In the genomic region with DNA sequence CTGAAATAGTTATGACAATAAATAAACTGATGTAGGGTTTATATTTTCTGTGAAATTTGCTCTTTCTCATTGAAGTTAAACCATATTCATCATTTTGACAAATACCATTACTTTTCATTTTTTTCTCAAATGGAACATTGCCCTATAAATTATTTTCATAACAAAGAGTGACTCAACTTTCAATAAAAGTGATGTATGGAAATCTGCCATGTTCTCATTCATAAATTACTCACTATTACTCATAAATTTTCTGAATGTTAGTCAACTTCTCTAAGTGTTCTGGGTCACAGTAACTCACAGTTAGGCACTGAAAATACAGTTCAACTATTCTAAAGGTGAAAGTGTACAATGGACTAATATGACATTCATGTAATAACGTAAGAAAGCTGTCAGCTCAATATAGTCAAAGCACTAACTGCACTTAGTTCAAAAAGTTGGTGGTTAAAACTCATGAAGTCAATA, we compare ENCODE assay signal across 1 cellular context.
A peak's percentile ranks its signal among the peaks of the same experiment; 100 is the strongest.
TF ChIP-seq lines count a peak whose summit lies in the region.

No MANE protein-coding gene starts in this region.

TF ChIP-seq in SK-N-SH, 30 proteins besides CTCF, POLR2A, EP300 and RAD21 (continued from another document):
- TF ChIP-seq TAF1 (IDR thresholded peaks at IDR 0.05; ENCODE audit: borderline replicate concordance, low read depth, low read length) (no peak), JUND (IDR thresholded peaks at IDR 0.05) (peak; percentile 88), YY1 (IDR thresholded peaks at IDR 0.05; ENCODE audit: low read depth) (peak; percentile 53; the same call in 1 of the 2 replicates), TEAD4 (IDR thresholded peaks at IDR 0.05; ENCODE audit: borderline replicate concordance, insufficient read depth) (peak; percentile 54; the same call in 1 of the 2 replicates), USF1 (IDR thresholded peaks at IDR 0.05; ENCODE audit: borderline replicate concordance, low read depth) (no peak), POLR2AphosphoS5 (IDR thresholded peaks at IDR 0.05; ENCODE audit: low read depth, low read length) (peak; percentile 31; the same call in 1 of the 2 replicates), NRF1 (IDR thresholded peaks at IDR 0.05; ENCODE audit: low read depth, low read length) (no peak), RCOR1 (IDR thresholded peaks at IDR 0.05; ENCODE audit: low read length) (no peak), FOSL2 (IDR thresholded peaks at IDR 0.05; ENCODE audit: borderline replicate concordance, low read depth) (peak; percentile 90), FOXJ3 (CRISPR knock-in tag; IDR thresholded peaks at IDR 0.05) (no peak), NFIC (IDR thresholded peaks at IDR 0.05; ENCODE audit: borderline replicate concordance) (peak; percentile 46; the same call in 1 of the 2 replicates), TCF12 (IDR thresholded peaks at IDR 0.05) (peak; percentile 48), SIN3A (IDR thresholded peaks at IDR 0.05; ENCODE audit: borderline replicate concordance, low read depth, low read length) (no peak), SMC3 (IDR thresholded peaks at IDR 0.05; ENCODE audit: low read depth, low read length) (no peak), CHD2 (IDR thresholded peaks at IDR 0.05; ENCODE audit: low read length, partially characterized antibody) (no peak), GATA2 (CRISPR knock-in tag; IDR thresholded peaks at IDR 0.05) (no peak), RFX5 (IDR thresholded peaks at IDR 0.05; ENCODE audit: low read length) (no peak), MEF2A (IDR thresholded peaks at IDR 0.05; ENCODE audit: borderline replicate concordance, low read depth) (no peak), EZH2phosphoT487 (IDR thresholded peaks at IDR 0.05; ENCODE audit: borderline replicate concordance, low read depth) (no peak), GABPA (IDR thresholded peaks at IDR 0.05; ENCODE audit: low read depth) (no peak), MXI1 (IDR thresholded peaks at IDR 0.05; ENCODE audit: low read depth, low read length) (no peak), IRF3 (IDR thresholded peaks at IDR 0.05; ENCODE audit: low read depth, low read length) (no peak)
- TF ChIP-seq, protein P1, sequence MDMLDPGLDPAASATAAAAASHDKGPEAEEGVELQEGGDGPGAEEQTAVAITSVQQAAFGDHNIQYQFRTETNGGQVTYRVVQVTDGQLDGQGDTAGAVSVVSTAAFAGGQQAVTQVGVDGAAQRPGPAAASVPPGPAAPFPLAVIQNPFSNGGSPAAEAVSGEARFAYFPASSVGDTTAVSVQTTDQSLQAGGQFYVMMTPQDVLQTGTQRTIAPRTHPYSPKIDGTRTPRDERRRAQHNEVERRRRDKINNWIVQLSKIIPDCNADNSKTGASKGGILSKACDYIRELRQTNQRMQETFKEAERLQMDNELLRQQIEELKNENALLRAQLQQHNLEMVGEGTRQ (IDR thresholded peaks at IDR 0.05; ENCODE audit: borderline replicate concordance, low read depth, low read length): no peak
- TF ChIP-seq, protein P2, sequence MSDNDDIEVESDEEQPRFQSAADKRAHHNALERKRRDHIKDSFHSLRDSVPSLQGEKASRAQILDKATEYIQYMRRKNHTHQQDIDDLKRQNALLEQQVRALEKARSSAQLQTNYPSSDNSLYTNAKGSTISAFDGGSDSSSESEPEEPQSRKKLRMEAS (IDR thresholded peaks at IDR 0.05; ENCODE audit: low read depth): no peak
